Comparison of ENCODE assay signal across 2 cellular contexts in the genomic region with DNA sequence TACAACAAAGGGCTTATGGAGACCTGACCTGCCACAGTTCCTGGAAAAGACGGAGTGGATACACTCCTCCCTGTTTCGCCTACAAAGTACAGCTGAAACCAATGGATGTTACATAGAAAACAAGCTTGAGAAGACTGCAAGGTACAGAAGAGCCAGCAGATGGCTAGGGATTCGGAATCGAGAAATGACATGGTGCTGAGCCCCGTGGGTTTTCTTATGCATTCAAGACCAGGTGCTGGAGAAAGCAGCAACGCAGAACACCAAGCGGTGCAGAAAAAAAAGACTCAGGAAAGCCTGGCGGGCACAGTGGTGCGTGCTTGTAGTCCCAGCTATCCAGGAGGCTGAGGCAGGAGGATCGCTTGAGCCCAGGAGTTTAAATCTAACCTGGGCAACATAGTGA.
TF ChIP-seq lines count a peak whose summit lies in the region.

No MANE protein-coding gene starts in this region.

TF ChIP-seq in A549, 52 proteins besides CTCF, POLR2A, EP300 and RAD21:
- TF ChIP-seq, protein P1, sequence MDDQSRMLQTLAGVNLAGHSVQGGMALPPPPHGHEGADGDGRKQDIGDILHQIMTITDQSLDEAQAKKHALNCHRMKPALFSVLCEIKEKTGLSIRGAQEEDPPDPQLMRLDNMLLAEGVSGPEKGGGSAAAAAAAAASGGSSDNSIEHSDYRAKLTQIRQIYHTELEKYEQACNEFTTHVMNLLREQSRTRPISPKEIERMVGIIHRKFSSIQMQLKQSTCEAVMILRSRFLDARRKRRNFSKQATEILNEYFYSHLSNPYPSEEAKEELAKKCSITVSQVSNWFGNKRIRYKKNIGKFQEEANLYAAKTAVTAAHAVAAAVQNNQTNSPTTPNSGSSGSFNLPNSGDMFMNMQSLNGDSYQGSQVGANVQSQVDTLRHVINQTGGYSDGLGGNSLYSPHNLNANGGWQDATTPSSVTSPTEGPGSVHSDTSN (IDR thresholded peaks at IDR 0.05) = no peak
- TF ChIP-seq JUN (IDR thresholded peaks at IDR 0.05) = no peak

TF ChIP-seq in SK-N-SH, 30 proteins besides CTCF, POLR2A, EP300 and RAD21:
- TF ChIP-seq SIN3A (IDR thresholded peaks at IDR 0.05; ENCODE audit: borderline replicate concordance, low read depth, low read length) = no peak
- no peak for TF ChIP-seq JUND (IDR thresholded peaks at IDR 0.05)
- no peak for TF ChIP-seq FOXM1 (IDR thresholded peaks at IDR 0.05; ENCODE audit: low read depth)
- no peak for TF ChIP-seq RXRA (IDR thresholded peaks at IDR 0.05; ENCODE audit: borderline replicate concordance, low read depth)
- TF ChIP-seq FOSL2 (IDR thresholded peaks at IDR 0.05; ENCODE audit: borderline replicate concordance, low read depth) = no peak
- no peak for TF ChIP-seq MEF2A (IDR thresholded peaks at IDR 0.05; ENCODE audit: borderline replicate concordance, low read depth)
- TF ChIP-seq YY1 (IDR thresholded peaks at IDR 0.05; ENCODE audit: low read depth) = no peak
- no peak for TF ChIP-seq TEAD4 (IDR thresholded peaks at IDR 0.05; ENCODE audit: borderline replicate concordance, insufficient read depth)
- TF ChIP-seq, protein P2, sequence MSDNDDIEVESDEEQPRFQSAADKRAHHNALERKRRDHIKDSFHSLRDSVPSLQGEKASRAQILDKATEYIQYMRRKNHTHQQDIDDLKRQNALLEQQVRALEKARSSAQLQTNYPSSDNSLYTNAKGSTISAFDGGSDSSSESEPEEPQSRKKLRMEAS (IDR thresholded peaks at IDR 0.05; ENCODE audit: low read depth) = no peak
- TF ChIP-seq TCF12 (IDR thresholded peaks at IDR 0.05) = no peak
- no peak for TF ChIP-seq TAF1 (IDR thresholded peaks at IDR 0.05; ENCODE audit: borderline replicate concordance, low read depth, low read length)
- TF ChIP-seq, protein P3, sequence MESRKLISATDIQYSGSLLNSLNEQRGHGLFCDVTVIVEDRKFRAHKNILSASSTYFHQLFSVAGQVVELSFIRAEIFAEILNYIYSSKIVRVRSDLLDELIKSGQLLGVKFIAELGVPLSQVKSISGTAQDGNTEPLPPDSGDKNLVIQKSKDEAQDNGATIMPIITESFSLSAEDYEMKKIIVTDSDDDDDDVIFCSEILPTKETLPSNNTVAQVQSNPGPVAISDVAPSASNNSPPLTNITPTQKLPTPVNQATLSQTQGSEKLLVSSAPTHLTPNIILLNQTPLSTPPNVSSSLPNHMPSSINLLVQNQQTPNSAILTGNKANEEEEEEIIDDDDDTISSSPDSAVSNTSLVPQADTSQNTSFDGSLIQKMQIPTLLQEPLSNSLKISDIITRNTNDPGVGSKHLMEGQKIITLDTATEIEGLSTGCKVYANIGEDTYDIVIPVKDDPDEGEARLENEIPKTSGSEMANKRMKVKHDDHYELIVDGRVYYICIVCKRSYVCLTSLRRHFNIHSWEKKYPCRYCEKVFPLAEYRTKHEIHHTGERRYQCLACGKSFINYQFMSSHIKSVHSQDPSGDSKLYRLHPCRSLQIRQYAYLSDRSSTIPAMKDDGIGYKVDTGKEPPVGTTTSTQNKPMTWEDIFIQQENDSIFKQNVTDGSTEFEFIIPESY (IDR thresholded peaks at IDR 0.05; ENCODE audit: borderline replicate concordance, low read depth) = no peak
- no peak for TF ChIP-seq RCOR1 (IDR thresholded peaks at IDR 0.05; ENCODE audit: low read length)
